In genomic region chr10:3213758-3214545, GRCh38 we compare ENCODE assay signal across 15 cellular contexts.
"Had no signal": no experiment of that assay in that cellular context is flagged by ENCODE, and none has a peak within 500 bp of the region (broad histone marks: within the 10 kb centered on the region; RNA-seq: fewer than 3 reads in every experiment).

No MANE protein-coding gene starts in this region.

- H3K27ac Mint-ChIP-seq: activated naive CD8-positive, alpha-beta T cell treated with anti-CD3 and anti-CD28 coated beads, Interleukin-2, amount 10 ng/mL, durations not matched to agents 7 days and 5 days; effector memory CD8-positive, alpha-beta T cell; natural killer cell; stimulated activated naive CD8-positive, alpha-beta T cell treated with anti-CD3 and anti-CD28 coated beads, Interleukin-15, Interleukin-2, amounts not matched to agents 100 ng/mL and 50 ng/mL, for 24 hours had no signal

- H3K36me3 Mint-ChIP-seq: natural killer cell had no signal

- H3K27me3 ChIP-seq: body of pancreas, tibial nerve had no signal

- H3K36me3 ChIP-seq: tibial nerve, WERI-Rb-1 had no signal

- H3K4me1 Mint-ChIP-seq: activated naive CD8-positive, alpha-beta T cell treated with anti-CD3 and anti-CD28 coated beads, Interleukin-2, amount 10 ng/mL, durations not matched to agents 7 days and 5 days had no signal

- H3K9me3 Mint-ChIP-seq: effector memory CD8-positive, alpha-beta T cell; stimulated activated naive CD8-positive, alpha-beta T cell treated with anti-CD3 and anti-CD28 coated beads, Interleukin-15, Interleukin-2, amounts not matched to agents 100 ng/mL and 50 ng/mL, for 24 hours had no signal

- DNase-seq: activated CD4-positive, alpha-beta T cell treated with anti-CD3 and anti-CD28 coated beads for 1 hour; activated CD4-positive, alpha-beta T cell treated with anti-CD3 and anti-CD28 coated beads, Interleukin-2, amount 50 U/mL, for 4 hours; activated naive CD4-positive, alpha-beta T cell; activated naive CD8-positive, alpha-beta T cell treated with anti-CD3 and anti-CD28 coated beads, Interleukin-2, amount 10 ng/mL, durations not matched to agents 7 days and 5 days; activated T-cell treated with anti-CD3 and anti-CD28 coated beads for 4 hours; amygdala; body of pancreas; effector memory CD8-positive, alpha-beta T cell; foreskin melanocyte; natural killer cell; nucleus accumbens; WERI-Rb-1 had no signal

- H3K27ac ChIP-seq: body of pancreas, SK-N-MC, tibial nerve, WERI-Rb-1 had no signal

- H3K9me3 ChIP-seq: body of pancreas, tibial nerve had no signal

- H3K4me3 Mint-ChIP-seq: activated naive CD8-positive, alpha-beta T cell treated with anti-CD3 and anti-CD28 coated beads, Interleukin-2, amount 10 ng/mL, durations not matched to agents 7 days and 5 days; effector memory CD8-positive, alpha-beta T cell; natural killer cell; stimulated activated naive CD8-positive, alpha-beta T cell treated with anti-CD3 and anti-CD28 coated beads, Interleukin-15, Interleukin-2, amounts not matched to agents 100 ng/mL and 50 ng/mL, for 24 hours had no signal

- H3K4me1 ChIP-seq: body of pancreas, tibial nerve had no signal

- H3K4me3 ChIP-seq: body of pancreas, SK-N-MC, tibial nerve had no signal
